ENCODE assay signal across 8 cellular contexts in the genomic region with DNA sequence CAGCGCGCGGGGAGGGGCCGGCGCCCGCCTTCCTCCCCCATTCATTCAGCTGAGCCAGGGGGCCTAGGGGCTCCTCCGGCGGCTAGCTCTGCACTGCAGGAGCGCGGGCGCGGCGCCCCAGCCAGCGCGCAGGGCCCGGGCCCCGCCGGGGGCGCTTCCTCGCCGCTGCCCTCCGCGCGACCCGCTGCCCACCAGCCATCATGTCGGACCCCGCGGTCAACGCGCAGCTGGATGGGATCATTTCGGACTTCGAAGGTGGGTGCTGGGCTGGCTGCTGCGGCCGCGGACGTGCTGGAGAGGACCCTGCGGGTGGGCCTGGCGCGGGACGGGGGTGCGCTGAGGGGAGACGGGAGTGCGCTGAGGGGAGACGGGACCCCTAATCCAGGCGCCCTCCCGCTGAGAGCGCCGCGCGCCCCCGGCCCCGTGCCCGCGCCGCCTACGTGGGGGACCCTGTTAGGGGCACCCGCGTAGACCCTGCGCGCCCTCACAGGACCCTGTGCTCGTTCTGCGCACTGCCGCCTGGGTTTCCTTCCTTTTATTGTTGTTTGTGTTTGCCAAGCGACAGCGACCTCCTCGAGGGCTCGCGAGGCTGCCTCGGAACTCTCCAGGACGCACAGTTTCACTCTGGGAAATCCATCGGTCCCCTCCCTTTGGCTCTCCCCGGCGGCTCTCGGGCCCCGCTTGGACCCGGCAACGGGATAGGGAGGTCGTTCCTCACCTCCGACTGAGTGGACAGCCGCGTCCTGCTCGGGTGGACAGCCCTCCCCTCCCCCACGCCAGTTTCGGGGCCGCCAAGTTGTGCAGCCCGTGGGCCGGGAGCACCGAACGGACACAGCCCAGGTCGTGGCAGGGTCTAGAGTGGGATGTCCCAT.
DNase-seq lines count a peak whose midpoint lies in the region; ATAC-seq and TF ChIP-seq lines count a peak whose summit lies in the region.

No MANE protein-coding gene starts in this region.

- DNase-seq in GM20000 (ENCODE audit: low spot score) (peak; percentile 70), T-helper 17 cell (no peak), GM10248 (ENCODE audit: extremely low spot score) (no peak), NCI-H526 treated with DMSO at 0.1 percent for 48 hours (lab: John Stamatoyannopoulos, UW) (no peak), middle frontal gyrus (ENCODE audit: extremely low spot score, low spot score) (no peak)
- DNase-seq in effector memory CD4-positive, alpha-beta T cell, result peak in 1 of 3 donors; percentile 24

- H3K4me1 Mint-ChIP-seq in T-helper 17 cell, result peaks cover 60% of the 10 kb centered on the region

- peak overlapping the region; percentile 96 to 100 (median 99) for H3K4me2 ChIP-seq in BLaER1 treated with 17β-estradiol and CSF1 and Interleukin-3, amounts not matched to agents 10 nM and 100 nM

- H4K20me1 ChIP-seq in BLaER1 treated with 17β-estradiol and CSF1 and Interleukin-3, amounts not matched to agents 10 nM and 100 nM, result peaks cover 42 to 89% (median 43%) of the 10 kb centered on the region in 11 experiments

- no peaks in the 10 kb centered on the region for H3K9me3 ChIP-seq in BLaER1 treated with 17β-estradiol and CSF1 and Interleukin-3, amounts not matched to agents 10 nM and 100 nM (replicated peaks in 1 of 11)
- H3K9me3 ChIP-seq in T-helper 17 cell (ENCODE audit: control insufficient read depth, low read length, poor library complexity, severe bottlenecking), result no peaks in the 10 kb centered on the region
- no peaks in the 10 kb centered on the region for H3K9me3 ChIP-seq in effector memory CD4-positive, alpha-beta T cell (ENCODE audit: control insufficient read depth, low read length)
- no peaks in the 10 kb centered on the region for H3K9me3 ChIP-seq in mucosa of stomach (ENCODE audit: control insufficient read depth, low read length)

- peaks cover 0 to 11% (median 0%) of the 10 kb centered on the region in 11 experiments; a peak in 2 of 22 replicates for H3K36me3 ChIP-seq in BLaER1 treated with 17β-estradiol and CSF1 and Interleukin-3, amounts not matched to agents 10 nM and 100 nM
- no peaks in the 10 kb centered on the region for H3K36me3 ChIP-seq in effector memory CD4-positive, alpha-beta T cell (ENCODE audit: control insufficient read depth, insufficient read depth, low read length)
- no peaks in the 10 kb centered on the region for H3K36me3 ChIP-seq in mucosa of stomach (ENCODE audit: control insufficient read depth, insufficient read depth, low read length)

- peak overlapping the region; percentile 82 to 98 (median 88) for H3K27ac ChIP-seq in BLaER1 treated with 17β-estradiol and CSF1 and Interleukin-3, amounts not matched to agents 10 nM and 100 nM
- peak overlapping the region; percentile 83 for H3K27ac ChIP-seq in effector memory CD4-positive, alpha-beta T cell (ENCODE audit: insufficient read depth, low read length, poor library complexity, severe bottlenecking)

- TF ChIP-seq CTCF in GM20000 (IDR thresholded peaks at IDR 0.05; ENCODE audit: extremely low read depth, missing control alignments) (no peak), GM10248 (IDR thresholded peaks at IDR 0.05; ENCODE audit: control extremely low read depth, extremely low read depth, low read depth, missing control alignments) (no peak)

- CTCF ChIA-PET in GM10248 (lab: Yijun Ruan, JAX), result interaction anchor here (2.6 kb wide), 1 partner anchor 121 kb away, joined by 6 read pairs; no protein-coding TSS in a partner anchor

- H3K27me3 ChIP-seq in BLaER1 treated with 17β-estradiol and CSF1 and Interleukin-3, amounts not matched to agents 10 nM and 100 nM, result no peaks in the 10 kb centered on the region
- H3K27me3 ChIP-seq in effector memory CD4-positive, alpha-beta T cell (replicated peaks; ENCODE audit: control insufficient read depth, insufficient read depth, low read length, poor library complexity, severe bottlenecking), result no peaks in the 10 kb centered on the region
- no peaks in the 10 kb centered on the region for H3K27me3 ChIP-seq in mucosa of stomach (ENCODE audit: control insufficient read depth, insufficient read depth, low read length)

- peak; percentile 44 for ATAC-seq in T-helper 17 cell

- H3K9ac ChIP-seq in BLaER1 treated with 17β-estradiol and CSF1 and Interleukin-3, amounts not matched to agents 10 nM and 100 nM, result peak overlapping the region; percentile 87 to 97 (median 90)
- peak overlapping the region; percentile 69 for H3K9ac ChIP-seq in mucosa of stomach (ENCODE audit: low read length)

- POLR2A ChIA-PET in GM10248 (lab: Yijun Ruan, JAX), result no interaction called here

- H3K4me1 ChIP-seq in BLaER1 treated with 17β-estradiol and CSF1 and Interleukin-3, amounts not matched to agents 10 nM and 100 nM, result peaks cover 76 to 81% (median 78%) of the 10 kb centered on the region in 10 experiments
- H3K4me1 ChIP-seq in effector memory CD4-positive, alpha-beta T cell (ENCODE audit: control insufficient read depth, insufficient read depth, low read length, poor library complexity, severe bottlenecking), result peaks cover 56% of the 10 kb centered on the region
- peaks cover 79% of the 10 kb centered on the region for H3K4me1 ChIP-seq in mucosa of stomach (ENCODE audit: control insufficient read depth, insufficient read depth, low read length)

- H3K27me3 Mint-ChIP-seq in T-helper 17 cell, result no peaks in the 10 kb centered on the region

- H3K4me3 ChIP-seq in BLaER1 treated with 17β-estradiol and CSF1 and Interleukin-3, amounts not matched to agents 10 nM and 100 nM, result peak overlapping the region; percentile 79 to 95 (median 88)
- H3K4me3 ChIP-seq in effector memory CD4-positive, alpha-beta T cell (ENCODE audit: insufficient read depth, low read depth, low read length, poor library complexity, severe bottlenecking), result peak overlapping the region; percentile 91
- peak overlapping the region; percentile 67 for H3K4me3 ChIP-seq in mucosa of stomach (ENCODE audit: low read length)

- peak overlapping the region; percentile 93 for H3K27ac Mint-ChIP-seq in T-helper 17 cell

- H3K36me3 Mint-ChIP-seq in T-helper 17 cell (ENCODE audit: low read depth), result peaks cover 6% of the 10 kb centered on the region

- peak overlapping the region; percentile 99 for H3K4me3 Mint-ChIP-seq in T-helper 17 cell
